Comparison of ENCODE assay signal across 30 cellular contexts in genomic region chr6:23320588-23320987, GRCh38.
"Had no signal": no experiment of that assay in that cellular context is flagged by ENCODE, and none has a peak within 500 bp of the region (broad histone marks: within the 10 kb centered on the region; RNA-seq: fewer than 3 reads in every experiment).

No MANE protein-coding gene starts in this region.

- H3K9me3 ChIP-seq: breast epithelium, colonic mucosa, heart left ventricle had no signal

- H3K27me3 ChIP-seq: breast epithelium, cardiac muscle cell, colonic mucosa, heart left ventricle had no signal

- H3K4me3 ChIP-seq: breast epithelium, cardiac muscle cell, colonic mucosa, heart left ventricle had no signal

- ATAC-seq: activated CD4-positive, alpha-beta T cell treated with anti-CD3 and anti-CD28 coated beads for 36 hours; activated CD8-positive, alpha-beta memory T cell treated with anti-CD3 and anti-CD28 coated beads, Interleukin-2, amount 10 ng/mL, durations not matched to agents 7 days and 5 days; activated CD8-positive, alpha-beta T cell treated with anti-CD3 and anti-CD28 coated beads, Interleukin-2, amount 10 ng/mL, durations not matched to agents 7 days and 5 days; activated naive CD4-positive, alpha-beta T cell treated with anti-CD3 and anti-CD28 coated beads, Interleukin-2, amount 50 U/mL, for 72 hours; esophagus mucosa; heart left ventricle had no signal

- FAIRE-seq: astrocyte, frontal cortex had no signal

- H3K27ac ChIP-seq: breast epithelium, cardiac muscle cell, colonic mucosa, heart left ventricle had no signal

- H3K36me3 ChIP-seq: breast epithelium, cardiac muscle cell, colonic mucosa, heart left ventricle had no signal

- H3K4me1 ChIP-seq: breast epithelium, colonic mucosa, heart left ventricle had no signal

- DNase-seq: activated CD4-positive, alpha-beta memory T cell treated with anti-CD3 and anti-CD28 coated beads for 36 hours; activated CD4-positive, alpha-beta T cell treated with anti-CD3 and anti-CD28 coated beads for 36 hours; activated CD4-positive, alpha-beta T cell treated with anti-CD3 and anti-CD28 coated beads, Interleukin-2, amount 10 ng/mL, durations not matched to agents 24 days and 14 days; activated CD4-positive, CD25-positive, alpha-beta regulatory T cell; activated CD4-positive, CD25-positive, alpha-beta regulatory T cell treated with anti-CD3 and anti-CD28 coated beads, Interleukin-2, amount 50 U/mL, for 72 hours; activated CD8-positive, alpha-beta memory T cell treated with anti-CD3 and anti-CD28 coated beads, Interleukin-2, amount 10 ng/mL, durations not matched to agents 7 days and 5 days; activated CD8-positive, alpha-beta memory T cell treated with anti-CD3 and anti-CD28 coated beads, Interleukin-2, amount 50 U/mL, for 4 hours; activated CD8-positive, alpha-beta T cell treated with anti-CD3 and anti-CD28 coated beads, Interleukin-2, amount 10 ng/mL, durations not matched to agents 7 days and 5 days; activated effector memory CD4-positive, alpha-beta T cell treated with anti-CD3 and anti-CD28 coated beads, Interleukin-2, amount 50 U/mL, for 16 hours; activated naive CD4-positive, alpha-beta T cell treated with anti-CD3 and anti-CD28 coated beads for 36 hours; activated naive CD8-positive, alpha-beta T cell treated with anti-CD3 and anti-CD28 coated beads, Interleukin-2, amount 10 ng/mL, durations not matched to agents 7 days and 5 days; activated T-cell treated with anti-CD3 and anti-CD28 coated beads, Interleukin-2, amount 50 U/mL, for 1 hour; activated T-cell treated with anti-CD3 and anti-CD28 coated beads, Interleukin-2, amount 50 U/mL, for 48 hours; amniotic stem cell; anterior cingulate cortex; central memory CD4-positive, alpha-beta T cell; cerebellar nuclear complex; colonic mucosa; effector memory CD4-positive, alpha-beta T cell; endodermal cell; foreskin fibroblast; glutamatergic neuron; heart left ventricle; T-helper 2 cell had no signal
